10 cellular contexts compared by ENCODE assay signal in the genomic region with DNA sequence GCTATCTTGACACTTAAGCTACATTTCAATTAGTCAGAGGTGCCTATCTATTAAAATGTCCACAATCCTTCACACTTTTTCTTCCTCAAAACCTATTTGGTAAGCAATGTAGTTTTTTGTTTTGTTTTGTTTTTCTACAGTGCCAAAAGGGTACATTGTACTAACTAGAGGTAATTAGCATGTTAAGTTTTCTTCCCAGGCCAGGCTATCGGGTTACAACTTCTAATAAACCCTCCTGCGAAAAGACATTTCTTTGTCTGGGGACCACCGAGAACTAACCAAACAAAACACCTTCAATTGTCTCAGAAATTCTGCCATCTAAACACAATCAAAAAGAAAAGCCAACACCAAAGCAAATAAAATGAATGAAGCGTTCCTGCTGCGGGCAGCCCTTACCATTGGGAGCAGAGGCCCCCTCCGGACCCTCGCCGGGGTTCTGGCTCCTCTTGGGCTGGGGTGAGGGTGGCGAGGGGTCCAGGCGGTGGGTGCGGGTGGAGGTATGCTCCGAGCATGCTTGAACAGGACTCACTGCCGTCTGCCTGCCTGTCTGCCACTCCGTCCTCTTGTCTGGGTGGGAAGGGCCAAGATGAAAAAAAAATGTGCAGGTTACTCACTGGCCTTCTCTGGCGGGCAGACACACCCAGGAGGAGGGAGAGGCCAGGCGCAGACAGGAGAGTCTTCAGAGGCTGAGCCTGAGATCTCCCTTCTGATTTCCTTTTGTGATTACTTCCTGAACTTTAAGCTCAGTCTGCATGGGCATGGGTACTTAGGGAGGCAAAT.
DNase-seq lines count a peak whose midpoint lies in the region; ATAC-seq, FAIRE-seq and TF ChIP-seq lines count a peak whose summit lies in the region.
"Had no signal": no experiment of that assay in that cellular context is flagged by ENCODE, and none has a peak within 500 bp of the region (broad histone marks: within the 10 kb centered on the region; RNA-seq: fewer than 3 reads in every experiment).

No MANE protein-coding gene starts in this region.

- no peak for ATAC-seq in GM18861 (IDR thresholded peaks at IDR 0.05; ENCODE audit: unreplicated experiment)
- ATAC-seq: GM12878 had no signal

- H3K4me1 ChIP-seq in iPS-18a (ENCODE audit: control insufficient read depth, low read depth, low read length) (peaks cover 34% of the 10 kb centered on the region), thymus (ENCODE audit: control insufficient read depth, insufficient read depth, low read length) (no peaks in the 10 kb centered on the region), spleen (peaks cover 0 to 10% (median 3%) of the 10 kb centered on the region in 6 donors)

- peak overlapping the region; percentile 54 for H3K4me3 ChIP-seq in iPS-18a (ENCODE audit: low read length)
- no peak overlapping the region for H3K4me3 ChIP-seq in thymus (ENCODE audit: low read length)
- H3K4me3 ChIP-seq in spleen, result no peak overlapping the region
- H3K4me3 ChIP-seq: GM12878 had no signal

- no peak for FAIRE-seq in RCC 7860 (lab: Jason Lieb, UNC)
- FAIRE-seq: GM12878 had no signal

- intact Hi-C loops in spleen (cut with DNase I; ENCODE audit: low total_unique reads), result loop anchor here (10.0 kb wide), 1 partner anchor 51 kb away; no protein-coding TSS in a partner anchor

- peak overlapping the region; percentile 13 for H3K9ac ChIP-seq in iPS-18a (ENCODE audit: low read length)

- H3K27me3 ChIP-seq in iPS-18a (ENCODE audit: control insufficient read depth, insufficient read depth, low read length) (no peaks in the 10 kb centered on the region), thymus (ENCODE audit: control insufficient read depth, insufficient read depth) (no peaks in the 10 kb centered on the region), spleen (replicated peaks in 1 of 7) (no peaks in the 10 kb centered on the region)

- no peak overlapping the region for H3K27ac ChIP-seq in iPS-18a (ENCODE audit: low read length)
- H3K27ac ChIP-seq in thymus (ENCODE audit: low read depth), result peak overlapping the region; percentile 36
- H3K27ac ChIP-seq in spleen, result peak overlapping the region in 2 of 8 donors; percentile 1 to 53

- 92% methylated on average over 16 of the region's 16 CpGs for WGBS in thymus
- 66 to 83% (median 76%) methylated on average over 15 to 16 of the region's 16 CpGs for WGBS in spleen, 5 donors

- no peak for TF ChIP-seq POLR2A in spleen (IDR thresholded peaks at IDR 0.05)

- TF ChIP-seq CTCF in spleen (IDR thresholded peaks at IDR 0.05 in 8 of 11, conservative IDR thresholded peaks at IDR 0.05 in 3 of 11), result no peak

- H3K36me3 ChIP-seq in iPS-18a (ENCODE audit: control insufficient read depth, low read depth, low read length), result no peaks in the 10 kb centered on the region
- no peaks in the 10 kb centered on the region for H3K36me3 ChIP-seq in thymus (ENCODE audit: control insufficient read depth, insufficient read depth)
- H3K36me3 ChIP-seq in spleen, result no peaks in the 10 kb centered on the region

- DNase-seq in HT1080 (ENCODE audit: low read depth) (peak; percentile 89), RCC 7860 (ENCODE audit: low spot score) (peak; percentile 20), GDM1 (lab: John Stamatoyannopoulos, UW) (no peak), spleen (no peak), NCI-H2196 (lab: John Stamatoyannopoulos, UW; ENCODE audit: unreplicated experiment) (no peak)
- DNase-seq: activated naive CD4-positive, alpha-beta T cell had no signal

- no peaks in the 10 kb centered on the region for H3K9me3 ChIP-seq in iPS-18a (ENCODE audit: control insufficient read depth, low read depth, low read length)
- no peaks in the 10 kb centered on the region for H3K9me3 ChIP-seq in thymus (ENCODE audit: control insufficient read depth)
- H3K9me3 ChIP-seq in spleen, result no peaks in the 10 kb centered on the region

Comparison
In these comparisons a context has a peak if more than half of its experiments do, and no peak if none do; other contexts are left out.
1. DNase-seq: peak in HT1080 (single experiment) and RCC 7860 (single experiment); none in GDM1 (single experiment), spleen (single experiment) and NCI-H2196 (single experiment).